In genomic region chr12:52644078-52644415, GRCh38 we compare ENCODE assay signal across 23 cellular contexts. TPM values are rescaled to one million over a fixed set of nuclear protein-coding genes. Genes with fewer than 3 reads are reported as not detected.
"Had no signal": no experiment of that assay in that cellular context is flagged by ENCODE, and none has a peak within 500 bp of the region (broad histone marks: within the 10 kb centered on the region; RNA-seq: fewer than 3 reads in every experiment).

No MANE protein-coding gene starts in this region.

- H3K4me3 ChIP-seq: dorsolateral prefrontal cortex, left lung, tibial artery had no signal

- H3K27ac Mint-ChIP-seq: nephron had no signal

- H3K4me1 ChIP-seq: left lung, tibial artery had no signal

- H3K9me3 Mint-ChIP-seq: nephron had no signal

- H3K27ac ChIP-seq: dorsolateral prefrontal cortex, left lung, tibial artery had no signal

- DNase-seq: activated CD4-positive, alpha-beta memory T cell treated with anti-CD3 and anti-CD28 coated beads, Interleukin-2, amount 10 ng/mL, durations not matched to agents 7 days and 5 days; activated CD4-positive, CD25-positive, alpha-beta regulatory T cell treated with anti-CD3 and anti-CD28 coated beads, Interleukin-2, amount 50 U/mL, for 72 hours; activated CD8-positive, alpha-beta memory T cell treated with anti-CD3 and anti-CD28 coated beads, Interleukin-2, amount 50 U/mL, for 4 hours; activated gamma-delta T cell treated with Interleukin-2 at 50 U/mL for 16 hours; dorsolateral prefrontal cortex; kidney; left lung; nucleus accumbens; stimulated activated CD4-positive, alpha-beta T cell treated with anti-CD3 and anti-CD28 coated beads, Interleukin-15, amount 100 ng/mL, for 24 hours; stimulated activated CD4-positive, alpha-beta T cell treated with anti-CD3 and anti-CD28 coated beads, Interleukin-4, amount 100 ng/mL, for 1 hour; stimulated activated naive CD4-positive, alpha-beta T cell; SW 1271; T1000 had no signal

- ATAC-seq: esophagus mucosa, left lung had no signal

- H3K36me3 ChIP-seq: left lung, tibial artery had no signal

- H3K4me3 Mint-ChIP-seq: activated CD4-positive, alpha-beta memory T cell treated with anti-CD3 and anti-CD28 coated beads, Interleukin-2, amount 10 ng/mL, durations not matched to agents 7 days and 5 days; nephron had no signal

- H3K4me1 Mint-ChIP-seq: nephron had no signal

- H3K9me3 ChIP-seq: left lung, tibial artery had no signal

RNA-seq across cellular contexts. Expression of gene KRT2, which starts 8.0 kb away (rescaled TPM):
- total RNA-seq: activated CD4-positive, alpha-beta memory T cell treated with anti-CD3 and anti-CD28 coated beads, Interleukin-2, amount 10 ng/mL, durations not matched to agents 7 days and 5 days; astrocyte; bronchial epithelial cell; chondrocyte; esophagus mucosa; kidney; left lung; posterior vena cava; skeletal muscle tissue; subcutaneous adipose tissue had no signal

RNA-seq across cellular contexts. Expression of gene KRT73, which starts 25.7 kb away (rescaled TPM):
- total RNA-seq: activated CD4-positive, alpha-beta memory T cell treated with anti-CD3 and anti-CD28 coated beads, Interleukin-2, amount 10 ng/mL, durations not matched to agents 7 days and 5 days; astrocyte; bronchial epithelial cell; chondrocyte; esophagus mucosa; kidney; left lung; posterior vena cava; subcutaneous adipose tissue had no signal

RNA-seq across cellular contexts. Expression of gene KRT1, which starts 36.2 kb away (rescaled TPM):
- total RNA-seq: astrocyte, bronchial epithelial cell, chondrocyte, kidney had no signal

RNA-seq across cellular contexts. Expression of gene KRT72, which starts 42.8 kb away (rescaled TPM):
- total RNA-seq: activated CD4-positive, alpha-beta memory T cell treated with anti-CD3 and anti-CD28 coated beads, Interleukin-2, amount 10 ng/mL, durations not matched to agents 7 days and 5 days; astrocyte; bronchial epithelial cell; chondrocyte; esophagus mucosa; kidney; left lung; posterior vena cava; skeletal muscle tissue; subcutaneous adipose tissue had no signal

RNA-seq across cellular contexts. Expression of gene KRT77, which starts 59.3 kb away (rescaled TPM):
- total RNA-seq: activated CD4-positive, alpha-beta memory T cell treated with anti-CD3 and anti-CD28 coated beads, Interleukin-2, amount 10 ng/mL, durations not matched to agents 7 days and 5 days; astrocyte; bronchial epithelial cell; chondrocyte; esophagus mucosa; kidney; left lung; mononuclear cell; posterior vena cava; skeletal muscle tissue had no signal
